1 cellular context compared by ENCODE assay signal in the genomic region with DNA sequence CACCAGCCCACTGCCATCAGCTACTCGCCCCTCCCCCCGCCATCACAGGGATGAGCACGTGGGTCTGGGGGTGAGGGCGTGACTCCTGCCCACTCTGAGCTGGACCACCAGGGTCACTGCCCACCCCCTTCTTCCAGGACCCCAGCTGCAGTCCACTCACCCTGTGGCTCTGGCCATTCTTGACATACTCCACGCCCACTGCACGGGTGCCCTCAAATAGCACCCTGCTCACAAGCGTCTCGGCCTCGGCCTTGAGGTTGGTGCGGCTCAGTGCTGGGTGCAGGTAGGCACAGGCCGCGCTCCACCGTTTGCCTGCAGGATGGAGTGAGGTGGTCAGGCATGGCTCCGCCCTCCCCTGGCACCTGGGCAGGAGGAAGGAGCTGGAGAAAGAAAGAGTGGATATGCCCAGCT.
TF ChIP-seq lines count a peak whose summit lies in the region.

No MANE protein-coding gene starts in this region.

TF ChIP-seq in SK-N-SH, 30 proteins besides CTCF, POLR2A, EP300 and RAD21:
- TF ChIP-seq, protein P1, sequence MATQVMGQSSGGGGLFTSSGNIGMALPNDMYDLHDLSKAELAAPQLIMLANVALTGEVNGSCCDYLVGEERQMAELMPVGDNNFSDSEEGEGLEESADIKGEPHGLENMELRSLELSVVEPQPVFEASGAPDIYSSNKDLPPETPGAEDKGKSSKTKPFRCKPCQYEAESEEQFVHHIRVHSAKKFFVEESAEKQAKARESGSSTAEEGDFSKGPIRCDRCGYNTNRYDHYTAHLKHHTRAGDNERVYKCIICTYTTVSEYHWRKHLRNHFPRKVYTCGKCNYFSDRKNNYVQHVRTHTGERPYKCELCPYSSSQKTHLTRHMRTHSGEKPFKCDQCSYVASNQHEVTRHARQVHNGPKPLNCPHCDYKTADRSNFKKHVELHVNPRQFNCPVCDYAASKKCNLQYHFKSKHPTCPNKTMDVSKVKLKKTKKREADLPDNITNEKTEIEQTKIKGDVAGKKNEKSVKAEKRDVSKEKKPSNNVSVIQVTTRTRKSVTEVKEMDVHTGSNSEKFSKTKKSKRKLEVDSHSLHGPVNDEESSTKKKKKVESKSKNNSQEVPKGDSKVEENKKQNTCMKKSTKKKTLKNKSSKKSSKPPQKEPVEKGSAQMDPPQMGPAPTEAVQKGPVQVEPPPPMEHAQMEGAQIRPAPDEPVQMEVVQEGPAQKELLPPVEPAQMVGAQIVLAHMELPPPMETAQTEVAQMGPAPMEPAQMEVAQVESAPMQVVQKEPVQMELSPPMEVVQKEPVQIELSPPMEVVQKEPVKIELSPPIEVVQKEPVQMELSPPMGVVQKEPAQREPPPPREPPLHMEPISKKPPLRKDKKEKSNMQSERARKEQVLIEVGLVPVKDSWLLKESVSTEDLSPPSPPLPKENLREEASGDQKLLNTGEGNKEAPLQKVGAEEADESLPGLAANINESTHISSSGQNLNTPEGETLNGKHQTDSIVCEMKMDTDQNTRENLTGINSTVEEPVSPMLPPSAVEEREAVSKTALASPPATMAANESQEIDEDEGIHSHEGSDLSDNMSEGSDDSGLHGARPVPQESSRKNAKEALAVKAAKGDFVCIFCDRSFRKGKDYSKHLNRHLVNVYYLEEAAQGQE (IDR thresholded peaks at IDR 0.05; ENCODE audit: low read depth, low read length): no peak
- TF ChIP-seq, protein P2, sequence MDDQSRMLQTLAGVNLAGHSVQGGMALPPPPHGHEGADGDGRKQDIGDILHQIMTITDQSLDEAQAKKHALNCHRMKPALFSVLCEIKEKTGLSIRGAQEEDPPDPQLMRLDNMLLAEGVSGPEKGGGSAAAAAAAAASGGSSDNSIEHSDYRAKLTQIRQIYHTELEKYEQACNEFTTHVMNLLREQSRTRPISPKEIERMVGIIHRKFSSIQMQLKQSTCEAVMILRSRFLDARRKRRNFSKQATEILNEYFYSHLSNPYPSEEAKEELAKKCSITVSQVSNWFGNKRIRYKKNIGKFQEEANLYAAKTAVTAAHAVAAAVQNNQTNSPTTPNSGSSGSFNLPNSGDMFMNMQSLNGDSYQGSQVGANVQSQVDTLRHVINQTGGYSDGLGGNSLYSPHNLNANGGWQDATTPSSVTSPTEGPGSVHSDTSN (IDR thresholded peaks at IDR 0.05): no peak
- no peak for TF ChIP-seq FOXM1 (IDR thresholded peaks at IDR 0.05; ENCODE audit: low read depth)
- TF ChIP-seq GATA2 (CRISPR knock-in tag; IDR thresholded peaks at IDR 0.05): no peak
- TF ChIP-seq TEAD4 (IDR thresholded peaks at IDR 0.05; ENCODE audit: borderline replicate concordance, insufficient read depth): no peak
- no peak for TF ChIP-seq ELF1 (IDR thresholded peaks at IDR 0.05)
- TF ChIP-seq SIN3A (IDR thresholded peaks at IDR 0.05; ENCODE audit: borderline replicate concordance, low read depth, low read length): no peak
- TF ChIP-seq RXRA (IDR thresholded peaks at IDR 0.05; ENCODE audit: borderline replicate concordance, low read depth): no peak
- no peak for TF ChIP-seq JUND (IDR thresholded peaks at IDR 0.05)
- no peak for TF ChIP-seq NRF1 (IDR thresholded peaks at IDR 0.05; ENCODE audit: low read depth, low read length)
- TF ChIP-seq, protein P3, sequence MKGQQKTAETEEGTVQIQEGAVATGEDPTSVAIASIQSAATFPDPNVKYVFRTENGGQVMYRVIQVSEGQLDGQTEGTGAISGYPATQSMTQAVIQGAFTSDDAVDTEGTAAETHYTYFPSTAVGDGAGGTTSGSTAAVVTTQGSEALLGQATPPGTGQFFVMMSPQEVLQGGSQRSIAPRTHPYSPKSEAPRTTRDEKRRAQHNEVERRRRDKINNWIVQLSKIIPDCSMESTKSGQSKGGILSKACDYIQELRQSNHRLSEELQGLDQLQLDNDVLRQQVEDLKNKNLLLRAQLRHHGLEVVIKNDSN (IDR thresholded peaks at IDR 0.05; ENCODE audit: borderline replicate concordance, low read depth): no peak
- no peak for TF ChIP-seq GABPA (IDR thresholded peaks at IDR 0.05; ENCODE audit: low read depth)
